ENCODE assay signal across 11 cellular contexts in genomic region chr10:99630439-99630838, GRCh38. TPM values are rescaled to one million over a fixed set of nuclear protein-coding genes. Genes with fewer than 3 reads are reported as not detected.
DNase-seq lines count a peak whose midpoint lies in the region; ATAC-seq and TF ChIP-seq lines count a peak whose summit lies in the region.
"Had no signal": no experiment of that assay in that cellular context is flagged by ENCODE, and none has a peak within 500 bp of the region (broad histone marks: within the 10 kb centered on the region; RNA-seq: fewer than 3 reads in every experiment).

No MANE protein-coding gene starts in this region.

- TF ChIP-seq POLR2A in esophagus muscularis mucosa (IDR thresholded peaks at IDR 0.05; ENCODE audit: low read depth), result no peak

- H3K27me3 ChIP-seq in cardiac muscle cell (no peaks in the 10 kb centered on the region), esophagus muscularis mucosa (peaks cover 0 to 10% (median 0%) of the 10 kb centered on the region in 4 donors)

- no peaks in the 10 kb centered on the region for H3K36me3 ChIP-seq in cardiac muscle cell
- no peaks in the 10 kb centered on the region for H3K36me3 ChIP-seq in esophagus muscularis mucosa

- H3K9me3 ChIP-seq in cardiac muscle cell (ENCODE audit: low read depth), result no peaks in the 10 kb centered on the region
- H3K9me3 ChIP-seq in esophagus muscularis mucosa, result no peaks in the 10 kb centered on the region

- H3K9me3 Mint-ChIP-seq in type B pancreatic cell, result no peaks in the 10 kb centered on the region

- H3K27ac ChIP-seq in cardiac muscle cell (no peak overlapping the region), esophagus muscularis mucosa (replicated peaks in 1 of 4) (no peak overlapping the region)
- H3K27ac ChIP-seq: skin epidermis had no signal

- peaks cover 13% of the 10 kb centered on the region for H3K27me3 Mint-ChIP-seq in type B pancreatic cell

- TF ChIP-seq CTCF in cardiac muscle cell (IDR thresholded peaks at IDR 0.05; ENCODE audit: low read depth, low read length) (peak; percentile 67), esophagus muscularis mucosa (IDR thresholded peaks at IDR 0.05) (peak in 2 of 3 experiments; percentile 12 to 18), type B pancreatic cell (conservative IDR thresholded peaks at IDR 0.05) (peak; percentile 46)

- H3K4me3 Mint-ChIP-seq in type B pancreatic cell, result no peak overlapping the region
- H3K4me3 Mint-ChIP-seq: brain had no signal

- no peak overlapping the region for H3K27ac Mint-ChIP-seq in type B pancreatic cell
- H3K27ac Mint-ChIP-seq: brain had no signal

- no peaks in the 10 kb centered on the region for H3K36me3 Mint-ChIP-seq in type B pancreatic cell
- H3K36me3 Mint-ChIP-seq: brain had no signal

- intact Hi-C loops in Right ventricle myocardium superior (cut with DNase I), result loop anchor here (10.0 kb wide), 1 partner anchor 84 kb away; no protein-coding TSS in a partner anchor
- intact Hi-C loops in esophagus muscularis mucosa (cut with DNase I), result no loop called here

- ATAC-seq in Right ventricle myocardium superior (ENCODE audit: poor library complexity) (no peak), HG03039 (IDR thresholded peaks at IDR 0.05; ENCODE audit: unreplicated experiment) (no peak), HG02798 (IDR thresholded peaks at IDR 0.05; ENCODE audit: poor library complexity, unreplicated experiment) (no peak), HG03469 (IDR thresholded peaks at IDR 0.05; ENCODE audit: unreplicated experiment) (no peak)

- H3K4me1 ChIP-seq in cardiac muscle cell (ENCODE audit: low read depth), result no peaks in the 10 kb centered on the region
- no peaks in the 10 kb centered on the region for H3K4me1 ChIP-seq in esophagus muscularis mucosa

- H3K4me3 ChIP-seq in cardiac muscle cell, result no peak overlapping the region
- H3K4me3 ChIP-seq in esophagus muscularis mucosa, result no peak overlapping the region
- H3K4me3 ChIP-seq: skin epidermis had no signal

- WGBS in esophagus muscularis mucosa, result 29% methylated on average over 2 of the region's 2 CpGs

- H3K4me1 Mint-ChIP-seq in type B pancreatic cell (ENCODE audit: unreplicated experiment), result no peaks in the 10 kb centered on the region
- H3K4me1 Mint-ChIP-seq: brain had no signal

- no peak for TF ChIP-seq EP300 in esophagus muscularis mucosa (IDR thresholded peaks at IDR 0.05)

- peak in 1 of 2 donors; percentile 79 for DNase-seq in cardiac muscle cell (ENCODE audit: low read depth in 1 of 2, low spot score in 1 of 2)
- no peak for DNase-seq in Right ventricle myocardium superior
- peak; percentile 28 for DNase-seq in OCI-M2 (lab: John Stamatoyannopoulos, UW; ENCODE audit: unreplicated experiment)
- DNase-seq in esophagus muscularis mucosa (ENCODE audit: extremely low spot score), result no peak
- no peak for DNase-seq in type B pancreatic cell (ENCODE audit: extremely low spot score, unreplicated experiment)
- DNase-seq: NCI-H1092 had no signal

RNA-seq across cellular contexts. Expression of gene SLC25A28, which starts 10.2 kb away (rescaled TPM):
- 15.3 and 34.5 TPM in 2 replicates for total RNA-seq in cardiac muscle cell
- 33.9 and 41.4 TPM in 2 replicates for polyA plus RNA-seq in cardiac muscle cell
- total RNA-seq in Right ventricle myocardium superior, result 40.9 TPM
- total RNA-seq in esophagus muscularis mucosa, result 10 to 100 TPM; 29.8 to 42.8 (median 31.5) TPM
- total RNA-seq in type B pancreatic cell (ENCODE audit: low replicate concordance), result 29.5 and 33.9 TPM in 2 replicates

RNA-seq across cellular contexts. Expression of gene ENTPD7, which starts 28.9 kb away (rescaled TPM):
- 6.7 and 9.4 TPM in 2 replicates for total RNA-seq in cardiac muscle cell
- polyA plus RNA-seq in cardiac muscle cell, result 3.4 and 5.1 TPM in 2 replicates
- 1.5 TPM for total RNA-seq in Right ventricle myocardium superior
- 1 to 10 TPM; 3.3 to 4.8 (median 4.4) TPM for total RNA-seq in esophagus muscularis mucosa
- 22.9 and 32.8 TPM in 2 replicates for total RNA-seq in type B pancreatic cell (ENCODE audit: low replicate concordance)

Comparison
In these comparisons a context has a peak if more than half of its experiments do, and no peak if none do; other contexts are left out.
1. CTCF ChIP-seq: peak in every context shown above with its lines; median percentile 67 in cardiac muscle cell; 46 in type B pancreatic cell; 15 in esophagus muscularis mucosa.